Comparison of ENCODE assay signal across 8 cellular contexts in the genomic region with DNA sequence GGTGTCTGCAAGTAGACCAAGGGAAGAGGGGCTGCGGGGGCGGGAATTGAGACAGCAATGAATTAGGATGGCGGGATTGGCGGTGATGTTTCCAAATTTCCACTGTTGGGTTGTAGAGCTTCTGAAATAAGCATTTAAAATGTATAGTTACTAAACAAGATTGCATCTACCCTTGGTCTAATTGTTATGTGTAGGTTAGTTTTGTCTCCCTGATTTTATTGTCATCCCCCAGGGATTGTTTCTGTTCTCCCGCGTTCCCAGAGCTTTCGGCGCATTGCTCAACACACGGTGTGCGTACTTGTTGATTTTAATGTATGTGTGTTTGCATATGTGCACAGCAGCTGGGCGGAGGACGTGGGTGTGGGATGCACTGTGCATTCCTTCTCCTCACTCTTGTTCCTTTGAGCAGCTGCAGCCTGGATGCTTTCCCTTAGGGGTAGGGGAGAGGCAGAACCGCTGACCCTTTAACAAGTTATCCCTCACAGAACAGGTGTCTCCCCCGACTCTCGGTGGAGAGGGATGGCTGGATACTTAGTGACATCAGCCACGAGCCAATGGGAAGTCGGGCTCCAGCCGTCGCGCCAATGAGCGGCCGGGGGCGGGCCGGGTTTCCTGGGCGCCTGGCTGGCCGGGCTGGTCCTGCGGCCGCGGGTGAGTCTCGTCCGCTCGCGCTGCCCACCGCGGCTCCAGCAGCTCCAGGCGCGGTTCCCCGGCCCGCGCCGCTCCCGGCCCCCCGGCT. TPM values are rescaled to one million over a fixed set of nuclear protein-coding genes. Genes with fewer than 3 reads are reported as not detected.
A peak's percentile ranks its signal among the peaks of the same experiment; 100 is the strongest.
DNase-seq lines count a peak whose midpoint lies in the region; ATAC-seq and TF ChIP-seq lines count a peak whose summit lies in the region.

A gene with protein sequence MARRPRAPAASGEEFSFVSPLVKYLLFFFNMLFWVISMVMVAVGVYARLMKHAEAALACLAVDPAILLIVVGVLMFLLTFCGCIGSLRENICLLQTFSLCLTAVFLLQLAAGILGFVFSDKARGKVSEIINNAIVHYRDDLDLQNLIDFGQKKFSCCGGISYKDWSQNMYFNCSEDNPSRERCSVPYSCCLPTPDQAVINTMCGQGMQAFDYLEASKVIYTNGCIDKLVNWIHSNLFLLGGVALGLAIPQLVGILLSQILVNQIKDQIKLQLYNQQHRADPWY (plus strand): TSS at position 613 of the 739 bp plus-strand sequence. CDS start 274 bp downstream, outside the sequence.

- peaks cover 25% of the 10 kb centered on the region for H3K27me3 Mint-ChIP-seq in activated T-helper 1 cell treated with anti-CD3 and anti-CD28 coated beads, Interleukin-12 subunit alpha, Interleukin-12 subunit beta, Interleukin-2, Interleukin-4 antibody, amounts not matched to agents 30 ng/mL and 10 ng/mL and 1 ng/mL, durations not matched to agents 14 hours and 24 hours and 36 hours (ENCODE audit: insufficient read depth)
- H3K27me3 Mint-ChIP-seq in natural killer cell (ENCODE audit: low read depth in 2 of 2) = peaks cover 17 to 30% of the 10 kb centered on the region in 2 donors
- H3K27me3 Mint-ChIP-seq in stimulated activated naive B cell treated with anti-CD40 and anti-IgM and Interleukin-4, amounts not matched to agents 10 μg/mL and 1 μg/mL and 100 μg/mL, for 72 hours = no peaks in the 10 kb centered on the region

- H3K9me3 Mint-ChIP-seq in activated T-helper 1 cell treated with anti-CD3 and anti-CD28 coated beads, Interleukin-12 subunit alpha, Interleukin-12 subunit beta, Interleukin-2, Interleukin-4 antibody, amounts not matched to agents 30 ng/mL and 10 ng/mL and 1 ng/mL, durations not matched to agents 14 hours and 24 hours and 36 hours = no peaks in the 10 kb centered on the region
- no peaks in the 10 kb centered on the region for H3K9me3 Mint-ChIP-seq in natural killer cell
- no peaks in the 10 kb centered on the region for H3K9me3 Mint-ChIP-seq in stimulated activated naive B cell treated with anti-CD40 and anti-IgM and Interleukin-4, amounts not matched to agents 10 μg/mL and 1 μg/mL and 100 μg/mL, for 72 hours

- H3K27ac Mint-ChIP-seq in activated T-helper 1 cell treated with anti-CD3 and anti-CD28 coated beads, Interleukin-12 subunit alpha, Interleukin-12 subunit beta, Interleukin-2, Interleukin-4 antibody, amounts not matched to agents 30 ng/mL and 10 ng/mL and 1 ng/mL, durations not matched to agents 14 hours and 24 hours and 36 hours = peak within 1 kb of the TSS; percentile 27
- H3K27ac Mint-ChIP-seq in natural killer cell = no peak within 1 kb of the TSS
- H3K27ac Mint-ChIP-seq in stimulated activated naive B cell treated with anti-CD40 and anti-IgM and Interleukin-4, amounts not matched to agents 10 μg/mL and 1 μg/mL and 100 μg/mL, for 72 hours = peak within 1 kb of the TSS; percentile 99

- peaks cover 16% of the 10 kb centered on the region for H3K4me1 Mint-ChIP-seq in activated T-helper 1 cell treated with anti-CD3 and anti-CD28 coated beads, Interleukin-12 subunit alpha, Interleukin-12 subunit beta, Interleukin-2, Interleukin-4 antibody, amounts not matched to agents 30 ng/mL and 10 ng/mL and 1 ng/mL, durations not matched to agents 14 hours and 24 hours and 36 hours (ENCODE audit: low read depth)
- H3K4me1 Mint-ChIP-seq in natural killer cell = peaks cover 9 to 10% of the 10 kb centered on the region in 2 donors
- H3K4me1 Mint-ChIP-seq in stimulated activated naive B cell treated with anti-CD40 and anti-IgM and Interleukin-4, amounts not matched to agents 10 μg/mL and 1 μg/mL and 100 μg/mL, for 72 hours = peaks cover 48 to 56% of the 10 kb centered on the region in 2 donors

- peak; percentile 94 for DNase-seq in COLO829 (ENCODE audit: low spot score)
- peak; percentile 94 for DNase-seq in GM20000 (ENCODE audit: low spot score)
- peak; percentile 77 for DNase-seq in HT-29 (ENCODE audit: low spot score)
- DNase-seq in OCI-M2 (lab: John Stamatoyannopoulos, UW; ENCODE audit: unreplicated experiment) = peak; percentile 52
- DNase-seq in activated T-helper 1 cell treated with anti-CD3 and anti-CD28 coated beads, Interleukin-12 subunit alpha, Interleukin-12 subunit beta, Interleukin-2, Interleukin-4 antibody, amounts not matched to agents 30 ng/mL and 10 ng/mL and 1 ng/mL, durations not matched to agents 14 hours and 24 hours and 36 hours (ENCODE audit: low spot score) = peak; percentile 67
- peak; percentile 36 for DNase-seq in fibroblast of peridontal ligament (ENCODE audit: extremely low read depth)
- peak; percentile 47 for DNase-seq in natural killer cell
- peak; percentile 63 for DNase-seq in stimulated activated naive B cell treated with anti-CD40 and anti-IgM and Interleukin-4, amounts not matched to agents 10 μg/mL and 1 μg/mL and 100 μg/mL, for 72 hours

- intact Hi-C loops in activated T-helper 1 cell treated with anti-CD3 and anti-CD28 coated beads, Interleukin-12 subunit alpha, Interleukin-12 subunit beta, Interleukin-2, Interleukin-4 antibody, amounts not matched to agents 30 ng/mL and 10 ng/mL and 1 ng/mL, durations not matched to agents 14 hours and 24 hours and 36 hours (cut with micrococcal nuclease) = loop anchor here (1.0 kb wide), 3 partner anchors 21 to 89 kb away; a partner anchor contains a TSS
- intact Hi-C loops in natural killer cell (cut with micrococcal nuclease) = no loop called here

- TF ChIP-seq CTCF in GM20000 (IDR thresholded peaks at IDR 0.05; ENCODE audit: extremely low read depth, missing control alignments) = no peak
- TF ChIP-seq CTCF in natural killer cell (IDR thresholded peaks at IDR 0.05) = no peak

- peak; percentile 74 to 94 (median 93) for ATAC-seq in natural killer cell
- ATAC-seq in stimulated activated naive B cell treated with anti-CD40 and anti-IgM and Interleukin-4, amounts not matched to agents 10 μg/mL and 1 μg/mL and 100 μg/mL, for 72 hours (replicated peaks) = peak; percentile 55 to 68

- peak within 1 kb of the TSS; percentile 89 for H3K4me3 Mint-ChIP-seq in activated T-helper 1 cell treated with anti-CD3 and anti-CD28 coated beads, Interleukin-12 subunit alpha, Interleukin-12 subunit beta, Interleukin-2, Interleukin-4 antibody, amounts not matched to agents 30 ng/mL and 10 ng/mL and 1 ng/mL, durations not matched to agents 14 hours and 24 hours and 36 hours
- peak within 1 kb of the TSS; percentile 88 for H3K4me3 Mint-ChIP-seq in natural killer cell
- peak within 1 kb of the TSS; percentile 96 to 99 for H3K4me3 Mint-ChIP-seq in stimulated activated naive B cell treated with anti-CD40 and anti-IgM and Interleukin-4, amounts not matched to agents 10 μg/mL and 1 μg/mL and 100 μg/mL, for 72 hours

- H3K36me3 Mint-ChIP-seq in activated T-helper 1 cell treated with anti-CD3 and anti-CD28 coated beads, Interleukin-12 subunit alpha, Interleukin-12 subunit beta, Interleukin-2, Interleukin-4 antibody, amounts not matched to agents 30 ng/mL and 10 ng/mL and 1 ng/mL, durations not matched to agents 14 hours and 24 hours and 36 hours (ENCODE audit: low read depth) = no peaks in the 10 kb centered on the region
- no peaks in the 10 kb centered on the region for H3K36me3 Mint-ChIP-seq in natural killer cell
- peaks cover 40% of the 10 kb centered on the region in 2 donors for H3K36me3 Mint-ChIP-seq in stimulated activated naive B cell treated with anti-CD40 and anti-IgM and Interleukin-4, amounts not matched to agents 10 μg/mL and 1 μg/mL and 100 μg/mL, for 72 hours

RNA-seq across cellular contexts. Expression of the gene that starts here (rescaled TPM):
- 0.89 and 1.6 TPM in 2 replicates for total RNA-seq in HT-29 (2014; rRNA removed; shearing (Covaris generic))
- total RNA-seq in activated T-helper 1 cell treated with anti-CD3 and anti-CD28 coated beads, Interleukin-12 subunit alpha, Interleukin-12 subunit beta, Interleukin-2, Interleukin-4 antibody, amounts not matched to agents 30 ng/mL and 10 ng/mL and 1 ng/mL, durations not matched to agents 14 hours and 24 hours and 36 hours = 9.5 and 9.8 TPM in 2 replicates
- total RNA-seq in natural killer cell = 1 to 10 TPM; 4.0 to 7.2 (median 5.1) TPM

Comparison
In these comparisons a context has a peak if more than half of its experiments do, and no peak if none do; other contexts are left out.
1. Peak in every context shown above with its lines: DNase-seq and ATAC-seq.
2. DNase-seq: peak in every context shown above with its lines; median percentile 94 in COLO829; 94 in GM20000; 77 in HT-29; 67 in activated T-helper 1 cell treated with anti-CD3 and anti-CD28 coated beads, Interleukin-12 subunit alpha, Interleukin-12 subunit beta, Interleukin-2, Interleukin-4 antibody, amounts not matched to agents 30 ng/mL and 10 ng/mL and 1 ng/mL, durations not matched to agents 14 hours and 24 hours and 36 hours; 63 in stimulated activated naive B cell treated with anti-CD40 and anti-IgM and Interleukin-4, amounts not matched to agents 10 μg/mL and 1 μg/mL and 100 μg/mL, for 72 hours; 52 in OCI-M2; 47 in natural killer cell; 36 in fibroblast of peridontal ligament.
3. H3K27ac Mint-ChIP-seq: peak in activated T-helper 1 cell treated with anti-CD3 and anti-CD28 coated beads, Interleukin-12 subunit alpha, Interleukin-12 subunit beta, Interleukin-2, Interleukin-4 antibody, amounts not matched to agents 30 ng/mL and 10 ng/mL and 1 ng/mL, durations not matched to agents 14 hours and 24 hours and 36 hours (single experiment) and stimulated activated naive B cell treated with anti-CD40 and anti-IgM and Interleukin-4, amounts not matched to agents 10 μg/mL and 1 μg/mL and 100 μg/mL, for 72 hours (single experiment); none in natural killer cell (0 of 2).